In the genomic region with DNA sequence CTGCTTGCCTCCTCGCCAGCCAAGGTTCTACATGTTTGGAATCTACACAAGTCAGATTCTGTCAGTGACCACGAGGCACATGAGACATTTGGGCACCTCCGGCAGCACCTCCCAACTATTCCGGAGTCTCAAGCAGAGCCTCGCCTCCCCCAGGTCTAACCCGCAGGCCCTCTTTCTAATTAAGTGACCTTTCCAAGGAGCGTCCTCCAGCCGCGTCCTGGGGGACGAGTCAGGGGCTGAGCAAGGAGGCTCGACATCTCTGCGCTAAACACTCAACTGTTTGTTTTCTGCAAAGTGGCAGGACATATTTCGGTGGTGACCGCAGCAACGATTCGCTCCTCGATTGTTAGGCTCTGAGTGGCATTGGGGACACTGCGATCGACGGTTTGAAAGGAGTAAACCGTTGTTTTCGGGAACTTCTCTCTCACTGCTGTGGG, we compare ENCODE assay signal across 8 cellular contexts. TPM values are rescaled to one million over a fixed set of nuclear protein-coding genes. Genes with fewer than 3 reads are reported as not detected.
DNase-seq lines count a peak whose midpoint lies in the region; ATAC-seq, FAIRE-seq and TF ChIP-seq lines count a peak whose summit lies in the region.

No MANE protein-coding gene starts in this region.

- no peak overlapping the region for H3K27ac ChIP-seq in DOHH2 (ENCODE audit: low read depth, low read length)
- H3K27ac ChIP-seq in mammary epithelial cell (ENCODE audit: insufficient read depth, low read depth, low read length): no peak overlapping the region
- no peak overlapping the region for H3K27ac ChIP-seq in HepG2 (ENCODE audit: extremely low read length, insufficient read depth, low read length)
- peak overlapping the region; percentile 49 to 58 for H3K27ac ChIP-seq in thoracic aorta

- TF ChIP-seq POLR2A in HepG2 (IDR thresholded peaks at IDR 0.05; ENCODE audit: insufficient read depth in 1 of 2, low read depth in 2 of 2, low read length in 2 of 2) (no peak), H54 (IDR thresholded peaks at IDR 0.05; ENCODE audit: low read depth, low read length) (no peak)

- dilution Hi-C loops in mammary epithelial cell (cut with HindIII; ENCODE audit: low sequenced_read_pairs): no loop called here

- 5% methylated on average over 22 of the region's 22 CpGs for WGBS in mammary epithelial cell (ENCODE audit: low coverage, missing lambda C conversion rate)
- 3% methylated on average over 9 of the region's 22 CpGs for WGBS in HepG2 (ENCODE audit: low lambda C conversion rate)

- H4K20me1 ChIP-seq in DOHH2 (ENCODE audit: control insufficient read depth, insufficient read depth, low read depth, low read length): no peaks in the 10 kb centered on the region
- H4K20me1 ChIP-seq in mammary epithelial cell (ENCODE audit: insufficient read depth, low read length): no peaks in the 10 kb centered on the region
- no peaks in the 10 kb centered on the region for H4K20me1 ChIP-seq in HepG2 (ENCODE audit: insufficient read depth, low read length)

- H3K4me2 ChIP-seq in DOHH2 (ENCODE audit: low read length): peak overlapping the region; percentile 96
- peak overlapping the region; percentile 100 for H3K4me2 ChIP-seq in mammary epithelial cell (ENCODE audit: insufficient read depth, low read depth, low read length)
- H3K4me2 ChIP-seq in HepG2 (ENCODE audit: low read depth, low read length): peak overlapping the region; percentile 94

- TF ChIP-seq EP300 in HepG2 (IDR thresholded peaks at IDR 0.05; ENCODE audit: low read depth in 2 of 2, low read length in 2 of 2) (no peak), HepG2 (CRISPR knock-in tag; IDR thresholded peaks at IDR 0.05; ENCODE audit: borderline replicate concordance) (no peak)

- POLR2A ChIA-PET in HepG2 (lab: Yijun Ruan, JAX): no interaction called here

- H3K4me1 ChIP-seq in DOHH2 (ENCODE audit: control insufficient read depth, low read length) (peaks cover 9% of the 10 kb centered on the region), mammary epithelial cell (ENCODE audit: insufficient read depth, low read length) (peaks cover 12% of the 10 kb centered on the region), HepG2 (ENCODE audit: insufficient read depth, low read length) (peaks cover 9% of the 10 kb centered on the region), thoracic aorta (ENCODE audit: control insufficient read depth in 1 of 2, low read depth in 2 of 2) (peaks cover 4 to 14% of the 10 kb centered on the region in 2 donors)

- FAIRE-seq in HepG2 (lab: Jason Lieb, UNC): no peak
- FAIRE-seq in H54 (lab: Jason Lieb, UNC): no peak

- intact Hi-C loops in mammary epithelial cell (cut with micrococcal nuclease): no loop called here
- intact Hi-C loops in HepG2 (cut with micrococcal nuclease; ENCODE audit: unreplicated experiment): no loop called here

- H2AFZ ChIP-seq in mammary epithelial cell (ENCODE audit: low read depth, low read length) (peak overlapping the region; percentile 91), HepG2 (ENCODE audit: low read length) (no peak overlapping the region)

- H3K9ac ChIP-seq in mammary epithelial cell (ENCODE audit: insufficient read depth, low read length) (no peak overlapping the region), HepG2 (ENCODE audit: insufficient read depth, low read depth, low read length) (peak overlapping the region; percentile 18; the same call in 1 of the 2 replicates)

- ATAC-seq in HepG2 (peak; percentile 30), thoracic aorta (ENCODE audit: insufficient number of reproducible peaks, low FRiP score, low read depth) (no peak), HG03571 (IDR thresholded peaks at IDR 0.05; ENCODE audit: unreplicated experiment) (no peak)
- ATAC-seq in activated CD4-positive, CD25-positive, alpha-beta regulatory T cell treated with anti-CD3 and anti-CD28 coated beads, Interleukin-2, amount 50 U/mL, for 24 hours: no peak

- no peaks in the 10 kb centered on the region for H3F3A ChIP-seq in DOHH2 (ENCODE audit: control insufficient read depth, insufficient read depth)

- H3K27me3 ChIP-seq in DOHH2 (ENCODE audit: control insufficient read depth, low read length): peaks cover 56% of the 10 kb centered on the region
- peaks cover 13% of the 10 kb centered on the region for H3K27me3 ChIP-seq in mammary epithelial cell (ENCODE audit: insufficient read depth, low read length)
- peaks cover 1 to 29% of the 10 kb centered on the region in 2 experiments; a peak in 4 of 5 replicates for H3K27me3 ChIP-seq in HepG2 (ENCODE audit: control insufficient read depth in 1 of 2, insufficient read depth in 2 of 2, low read length in 2 of 2)
- no peaks in the 10 kb centered on the region for H3K27me3 ChIP-seq in thoracic aorta (replicated peaks; ENCODE audit: insufficient read depth)

- in situ Hi-C loops in mammary epithelial cell (cut with MboI; ENCODE audit: low sequenced_read_pairs in 2 of 2) (no loop called here), HepG2 (cut with HindIII; ENCODE audit: extremely low pct_ligation_motif_present, low pct_unique_long_range_greater_than_20kb) (no loop called here)

- no peaks in the 10 kb centered on the region for H3K79me2 ChIP-seq in DOHH2 (ENCODE audit: control insufficient read depth, low read length)
- no peaks in the 10 kb centered on the region for H3K79me2 ChIP-seq in mammary epithelial cell (ENCODE audit: insufficient read depth, low read length)
- no peaks in the 10 kb centered on the region for H3K79me2 ChIP-seq in HepG2 (ENCODE audit: insufficient read depth, low read length)

- peak overlapping the region; percentile 82 for H3K4me3 ChIP-seq in DOHH2 (ENCODE audit: low read length)
- peak overlapping the region; percentile 66 to 75 (median 73) for H3K4me3 ChIP-seq in mammary epithelial cell (replicated peaks in 1 of 3; ENCODE audit: insufficient read depth in 1 of 3, low read depth in 2 of 3, low read length in 3 of 3)
- peak overlapping the region; percentile 47 to 69 (median 67) for H3K4me3 ChIP-seq in HepG2 (replicated peaks in 1 of 3; ENCODE audit: insufficient read depth in 1 of 3, low read depth in 2 of 3, low read length in 3 of 3)
- H3K4me3 ChIP-seq in thoracic aorta: peak overlapping the region; percentile 87

- H3K9me3 ChIP-seq in DOHH2 (ENCODE audit: control insufficient read depth, insufficient read depth, low read length): no peaks in the 10 kb centered on the region
- H3K9me3 ChIP-seq in mammary epithelial cell (replicated peaks; ENCODE audit: insufficient read depth, low read length): no peaks in the 10 kb centered on the region
- no peaks in the 10 kb centered on the region for H3K9me3 ChIP-seq in HepG2 (ENCODE audit: low read length)
- no peaks in the 10 kb centered on the region for H3K9me3 ChIP-seq in thoracic aorta

- H3K36me3 ChIP-seq in DOHH2 (ENCODE audit: control insufficient read depth, low read length) (no peaks in the 10 kb centered on the region), mammary epithelial cell (ENCODE audit: insufficient read depth, low read length) (no peaks in the 10 kb centered on the region), HepG2 (replicated peaks in 1 of 2; ENCODE audit: control insufficient read depth in 1 of 2, insufficient read depth in 2 of 2, low read length in 2 of 2) (no peaks in the 10 kb centered on the region), thoracic aorta (no peaks in the 10 kb centered on the region)

- DNase-seq in HuH-7 (ENCODE audit: low spot score) (peak; percentile 15), mammary epithelial cell (no peak), HepG2 (ENCODE audit: low spot score) (peak; percentile 7), thoracic aorta (ENCODE audit: low spot score) (no peak), H54 (ENCODE audit: insufficient read length, low spot score) (no peak)

- TF ChIP-seq CTCF in DOHH2 (IDR thresholded peaks at IDR 0.05; ENCODE audit: low read depth, low read length, poor library complexity, severe bottlenecking): no peak
- TF ChIP-seq CTCF in mammary epithelial cell (conservative IDR thresholded peaks at IDR 0.05 in 1 of 2, IDR thresholded peaks at IDR 0.05 in 1 of 2; ENCODE audit: extremely low read depth in 1 of 2, insufficient read depth in 1 of 2, low read depth in 1 of 2, low read length in 2 of 2): no peak
- TF ChIP-seq CTCF in HepG2 (CRISPR knock-in tag; IDR thresholded peaks at IDR 0.05): no peak
- no peak for TF ChIP-seq CTCF in thoracic aorta (IDR thresholded peaks at IDR 0.05)

- H3K9me2 ChIP-seq in DOHH2 (replicated peaks; ENCODE audit: control insufficient read depth, low read length): no peaks in the 10 kb centered on the region

- CTCF ChIA-PET in mammary epithelial cell (lab: Charles Lee; ENCODE audit: low non-redundant PET) (no interaction called here), HepG2 (lab: Yijun Ruan, JAX; ENCODE audit: low intra/inter-chr PET ratio, low total read pairs) (no interaction called here)

- TF ChIP-seq RAD21 in HepG2 (CRISPR knock-in tag; IDR thresholded peaks at IDR 0.05): no peak

- no TSS peak for BruUV-seq in mammary epithelial cell (replicated peaks; lab: Mats Ljungman, UMichigan)
- BruUV-seq in HepG2 (replicated peaks; lab: Mats Ljungman, UMichigan): no TSS peak

RNA-seq across cellular contexts. Expression of gene ARMH4, which starts 0.7 kb away (rescaled TPM):
- total RNA-seq in mammary epithelial cell (1 to 10 TPM; 1.5 to 3.3 TPM), HepG2 (2016; rRNA removed; fragmentation: Illumina TruSeq; extraction: Trizol) (0.02 TPM in 1 of 2 replicates, not detected in the other), thoracic aorta (10 to 100 TPM; 10.0 to 10.8 TPM)
- polyA plus RNA-seq in mammary epithelial cell (0.46 TPM), HepG2 (2011; rRNA removed) (0.04 and 0.18 TPM in 2 replicates)
- polyA minus RNA-seq in mammary epithelial cell: 13.6 TPM
- not detected in 2 replicates for total RNA-seq in HepG2 (2016; cell fraction: cytosol; rRNA removed; fragmentation: Illumina TruSeq; extraction: Trizol; ENCODE audit: low read depth)
- 0.09 and 0.25 TPM in 2 replicates for total RNA-seq in HepG2 (2016; cell fraction: insoluble cytoplasmic fraction; rRNA removed; fragmentation: Illumina TruSeq; extraction: Trizol)
- not detected in 2 replicates for total RNA-seq in HepG2 (2016; cell fraction: membrane; rRNA removed; fragmentation: Illumina TruSeq; extraction: Trizol)
- total RNA-seq in HepG2 (2016; cell fraction: nucleus; rRNA removed; fragmentation: Illumina TruSeq; extraction: Trizol): 1.1 and 3.7 TPM in 2 replicates
- polyA plus RNA-seq in HepG2 (2011; cell fraction: cytosol; rRNA removed): 0.05 and 0.08 TPM in 2 replicates
- not detected in 2 replicates for polyA plus RNA-seq in HepG2 (2011; cell fraction: nucleus; rRNA removed)
- 0.11 and 0.15 TPM in 2 replicates for polyA plus RNA-seq in HepG2 (2012)
- not detected in 2 replicates for polyA plus RNA-seq in HepG2 (2016; cell fraction: cytosol; fragmentation: Illumina TruSeq; extraction: Trizol; ENCODE audit: low read depth)
- polyA plus RNA-seq in HepG2 (2016; cell fraction: insoluble cytoplasmic fraction; fragmentation: Illumina TruSeq; extraction: Trizol; ENCODE audit: low read depth): not detected in 2 replicates
- 0.19 TPM in 1 of 2 replicates, not detected in the other for polyA plus RNA-seq in HepG2 (2016; cell fraction: membrane; fragmentation: Illumina TruSeq; extraction: Trizol; ENCODE audit: low read depth)
- polyA plus RNA-seq in HepG2 (2016; cell fraction: nucleus; fragmentation: Illumina TruSeq; extraction: Trizol; ENCODE audit: insufficient read depth, low read depth): 0.14 and 0.29 TPM in 2 replicates
- 29.2 and 42.7 TPM in 2 replicates for polyA minus RNA-seq in HepG2 (2011; rRNA and poly(A)+ RNA removed; ENCODE audit: low replicate concordance)
- not detected in 2 replicates for polyA minus RNA-seq in HepG2 (2011; cell fraction: cytosol; rRNA and poly(A)+ RNA removed)
- polyA minus RNA-seq in HepG2 (2011; cell fraction: nucleus; rRNA and poly(A)+ RNA removed): 484 and 534 TPM in 2 replicates

RNA-seq across cellular contexts. Expression of gene ACTR10, which starts 48.7 kb away (rescaled TPM):
- total RNA-seq in mammary epithelial cell: 10 to 100 TPM; 62.5 to 67.9 TPM
- 44.5 TPM for polyA plus RNA-seq in mammary epithelial cell
- 13.7 TPM for polyA minus RNA-seq in mammary epithelial cell
- 41.3 and 49.4 TPM in 2 replicates for total RNA-seq in HepG2 (2016; rRNA removed; fragmentation: Illumina TruSeq; extraction: Trizol)
- 4.8 and 5.3 TPM in 2 replicates for total RNA-seq in HepG2 (2016; cell fraction: cytosol; rRNA removed; fragmentation: Illumina TruSeq; extraction: Trizol; ENCODE audit: low read depth)
- 39.6 and 51.2 TPM in 2 replicates for total RNA-seq in HepG2 (2016; cell fraction: insoluble cytoplasmic fraction; rRNA removed; fragmentation: Illumina TruSeq; extraction: Trizol)
- total RNA-seq in HepG2 (2016; cell fraction: membrane; rRNA removed; fragmentation: Illumina TruSeq; extraction: Trizol): 6.6 and 10.6 TPM in 2 replicates
- 27.5 and 28.3 TPM in 2 replicates for total RNA-seq in HepG2 (2016; cell fraction: nucleus; rRNA removed; fragmentation: Illumina TruSeq; extraction: Trizol)
- polyA plus RNA-seq in HepG2 (2011; rRNA removed): 27.5 and 30.0 TPM in 2 replicates
- 10.0 and 20.8 TPM in 2 replicates for polyA plus RNA-seq in HepG2 (2011; cell fraction: cytosol; rRNA removed)
- 9.2 and 12.4 TPM in 2 replicates for polyA plus RNA-seq in HepG2 (2011; cell fraction: nucleus; rRNA removed)
- 29.5 and 35.3 TPM in 2 replicates for polyA plus RNA-seq in HepG2 (2012)
- 3.5 and 4.8 TPM in 2 replicates for polyA plus RNA-seq in HepG2 (2016; cell fraction: cytosol; fragmentation: Illumina TruSeq; extraction: Trizol; ENCODE audit: low read depth)
- 56.3 and 58.2 TPM in 2 replicates for polyA plus RNA-seq in HepG2 (2016; cell fraction: insoluble cytoplasmic fraction; fragmentation: Illumina TruSeq; extraction: Trizol; ENCODE audit: low read depth)
- polyA plus RNA-seq in HepG2 (2016; cell fraction: membrane; fragmentation: Illumina TruSeq; extraction: Trizol; ENCODE audit: low read depth): 5.7 and 8.7 TPM in 2 replicates
- 52.1 and 55.6 TPM in 2 replicates for polyA plus RNA-seq in HepG2 (2016; cell fraction: nucleus; fragmentation: Illumina TruSeq; extraction: Trizol; ENCODE audit: insufficient read depth, low read depth)
- polyA minus RNA-seq in HepG2 (2011; rRNA and poly(A)+ RNA removed; ENCODE audit: low replicate concordance): 3.7 and 6.4 TPM in 2 replicates
- 14.1 and 16.8 TPM in 2 replicates for polyA minus RNA-seq in HepG2 (2011; cell fraction: cytosol; rRNA and poly(A)+ RNA removed)
- 29.3 and 33.6 TPM in 2 replicates for polyA minus RNA-seq in HepG2 (2011; cell fraction: nucleus; rRNA and poly(A)+ RNA removed)
- total RNA-seq in thoracic aorta: 10 to 100 TPM; 78.5 to 79.7 TPM

Comparison
In these comparisons a context has a peak if more than half of its experiments do, and no peak if none do; other contexts are left out.
1. H3K27ac ChIP-seq: peak in thoracic aorta (2 of 2); none in DOHH2 (single experiment), mammary epithelial cell (single experiment) and HepG2 (single experiment).
2. DNase-seq: peak in HuH-7 (single experiment) and HepG2 (single experiment); none in mammary epithelial cell (single experiment), thoracic aorta (single experiment) and H54 (single experiment).
3. Peak in every context shown above with its lines, with median percentiles within 50 percentile points of each other: H3K4me2 ChIP-seq and H3K4me3 ChIP-seq.